ENCODE assay signal across 9 cellular contexts in the genomic region with DNA sequence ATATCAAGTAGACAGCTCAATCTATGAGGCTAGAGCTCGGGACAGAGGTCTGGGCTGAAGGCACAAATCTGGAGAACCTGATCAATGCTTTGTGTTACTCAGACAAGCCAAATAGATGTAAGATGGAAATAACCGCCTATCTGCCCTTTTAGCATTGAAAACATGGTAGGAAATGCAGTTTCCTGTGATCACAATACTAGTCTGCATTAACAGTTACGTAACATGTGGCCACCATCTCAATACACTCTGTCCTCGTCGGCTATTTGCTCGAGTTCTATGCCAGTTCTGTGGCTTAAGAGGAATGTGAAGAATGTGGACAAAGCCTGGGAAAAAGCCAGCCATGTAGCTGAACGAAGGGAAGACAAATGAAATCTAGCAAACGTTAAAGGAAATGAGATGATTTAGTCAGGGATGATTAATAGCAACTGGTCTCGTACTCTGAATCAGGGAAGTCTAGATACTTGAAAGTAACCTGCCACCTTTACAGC.
DNase-seq lines count a peak whose midpoint lies in the region; TF ChIP-seq lines count a peak whose summit lies in the region.
"Had no signal": no experiment of that assay in that cellular context is flagged by ENCODE, and none has a peak within 500 bp of the region (broad histone marks: within the 10 kb centered on the region; RNA-seq: fewer than 3 reads in every experiment).

No MANE protein-coding gene starts in this region.

- no peaks in the 10 kb centered on the region for H3K9me3 Mint-ChIP-seq in activated CD4-positive, alpha-beta T cell treated with anti-CD3 and anti-CD28 coated beads, Interleukin-2, amount 10 ng/mL, durations not matched to agents 24 days and 14 days

- DNase-seq in GM03348 (ENCODE audit: low spot score) (peak; percentile 90), SK-MEL-5 (ENCODE audit: low read depth, low spot score) (peak; percentile 90), glomerular endothelial cell (ENCODE audit: extremely low read depth, low read depth, low spot score) (peak; percentile 100), retina (peak; percentile 27), NCI-H748 (lab: John Stamatoyannopoulos, UW; ENCODE audit: unreplicated experiment) (no peak), erythroblast (lab: John Stamatoyannopoulos, UW) (no peak)
- no peak for DNase-seq in stimulated activated CD4-positive, alpha-beta T cell treated with anti-CD3 and anti-CD28 coated beads, Interleukin-4, amount 100 ng/mL, for 4 hours
- no peak for DNase-seq in activated CD4-positive, alpha-beta T cell treated with anti-CD3 and anti-CD28 coated beads, Interleukin-2, amount 10 ng/mL, durations not matched to agents 24 days and 14 days
- DNase-seq: activated CD4-positive, alpha-beta T cell treated with anti-CD3 and anti-CD28 coated beads for 4 hours had no signal

- peaks cover 6% of the 10 kb centered on the region for H3K27me3 Mint-ChIP-seq in activated CD4-positive, alpha-beta T cell treated with anti-CD3 and anti-CD28 coated beads, Interleukin-2, amount 10 ng/mL, durations not matched to agents 24 days and 14 days

- no peak overlapping the region for H3K4me3 Mint-ChIP-seq in activated CD4-positive, alpha-beta T cell treated with anti-CD3 and anti-CD28 coated beads, Interleukin-2, amount 10 ng/mL, durations not matched to agents 24 days and 14 days

- TF ChIP-seq POLR2A in erythroblast (IDR thresholded peaks at IDR 0.05; ENCODE audit: low read length) = no peak

- no peak overlapping the region for H3K27ac Mint-ChIP-seq in activated CD4-positive, alpha-beta T cell treated with anti-CD3 and anti-CD28 coated beads, Interleukin-2, amount 10 ng/mL, durations not matched to agents 24 days and 14 days

- intact Hi-C loops in activated CD4-positive, alpha-beta T cell treated with anti-CD3 and anti-CD28 coated beads, Interleukin-2, amount 10 ng/mL, durations not matched to agents 24 days and 14 days (cut with micrococcal nuclease) = no loop called here

- in situ Hi-C loops in SK-MEL-5 (cut with HindIII; ENCODE audit: low pct_unique_long_range_greater_than_20kb, low sequenced_read_pairs) = no loop called here

- no peaks in the 10 kb centered on the region for H3K36me3 Mint-ChIP-seq in activated CD4-positive, alpha-beta T cell treated with anti-CD3 and anti-CD28 coated beads, Interleukin-2, amount 10 ng/mL, durations not matched to agents 24 days and 14 days (ENCODE audit: low read depth)

- H3K4me1 Mint-ChIP-seq in activated CD4-positive, alpha-beta T cell treated with anti-CD3 and anti-CD28 coated beads, Interleukin-2, amount 10 ng/mL, durations not matched to agents 24 days and 14 days = peaks cover 2% of the 10 kb centered on the region

Comparison
In these comparisons a context has a peak if more than half of its experiments do, and no peak if none do; other contexts are left out.
1. DNase-seq: peak in GM03348 (single experiment), SK-MEL-5 (single experiment), glomerular endothelial cell (single experiment) and retina (single experiment); none in NCI-H748 (single experiment), stimulated activated CD4-positive, alpha-beta T cell treated with anti-CD3 and anti-CD28 coated beads, Interleukin-4, amount 100 ng/mL, for 4 hours (0 of 2), activated CD4-positive, alpha-beta T cell treated with anti-CD3 and anti-CD28 coated beads, Interleukin-2, amount 10 ng/mL, durations not matched to agents 24 days and 14 days (single experiment) and erythroblast (0 of 2).